9 cellular contexts compared by ENCODE assay signal in genomic region chr12:91877022-91877421, GRCh38.
DNase-seq lines count a peak whose midpoint lies in the region; ATAC-seq lines count a peak whose summit lies in the region.
"Had no signal": no experiment of that assay in that cellular context is flagged by ENCODE, and none has a peak within 500 bp of the region (broad histone marks: within the 10 kb centered on the region; RNA-seq: fewer than 3 reads in every experiment).

No MANE protein-coding gene starts in this region.

- peaks cover 15% of the 10 kb centered on the region for H3K9me3 Mint-ChIP-seq in activated naive CD8-positive, alpha-beta T cell treated with anti-CD3 and anti-CD28 coated beads for 36 hours

- peak overlapping the region; percentile 76 for H3K4me3 Mint-ChIP-seq in activated naive CD8-positive, alpha-beta T cell treated with anti-CD3 and anti-CD28 coated beads for 36 hours

- H3K4me1 Mint-ChIP-seq in activated naive CD8-positive, alpha-beta T cell treated with anti-CD3 and anti-CD28 coated beads for 36 hours: peaks cover 53% of the 10 kb centered on the region

- no peak overlapping the region for H3K4me3 ChIP-seq in muscle layer of duodenum (ENCODE audit: low read depth in 1 of 2, low read length in 2 of 2)
- H3K4me3 ChIP-seq: SJCRH30 had no signal

- peaks cover 0 to 5% of the 10 kb centered on the region in 2 donors for H3K4me1 ChIP-seq in muscle layer of duodenum (ENCODE audit: control insufficient read depth in 1 of 2, insufficient read depth in 2 of 2, low read length in 2 of 2)
- H3K4me1 ChIP-seq: SJCRH30 had no signal

- peak overlapping the region; percentile 16 for H3K27ac ChIP-seq in muscle layer of duodenum (ENCODE audit: low read length)
- H3K27ac ChIP-seq: SJCRH30 had no signal

- in situ Hi-C loops in SK-MEL-5 (cut with HindIII; ENCODE audit: low pct_unique_long_range_greater_than_20kb, low sequenced_read_pairs): no loop called here

- no peaks in the 10 kb centered on the region for H3K9me3 ChIP-seq in muscle layer of duodenum (ENCODE audit: control insufficient read depth in 1 of 2, low read length in 2 of 2)
- H3K9me3 ChIP-seq: SJCRH30 had no signal

- no peaks in the 10 kb centered on the region for H3K36me3 ChIP-seq in muscle layer of duodenum (ENCODE audit: control insufficient read depth in 1 of 2, insufficient read depth in 2 of 2, low read length in 2 of 2)
- H3K36me3 ChIP-seq: SJCRH30 had no signal

- peak overlapping the region; percentile 98 for H3K27ac Mint-ChIP-seq in activated naive CD8-positive, alpha-beta T cell treated with anti-CD3 and anti-CD28 coated beads for 36 hours

- H3K36me3 Mint-ChIP-seq in activated naive CD8-positive, alpha-beta T cell treated with anti-CD3 and anti-CD28 coated beads for 36 hours: peaks cover 37% of the 10 kb centered on the region

- ATAC-seq in GM18907 (IDR thresholded peaks at IDR 0.05; ENCODE audit: unreplicated experiment) (peak; percentile 94), HG03108 (IDR thresholded peaks at IDR 0.05; ENCODE audit: unreplicated experiment) (peak; percentile 93)

- H3K27me3 ChIP-seq in muscle layer of duodenum (ENCODE audit: low read depth, low read length): no peaks in the 10 kb centered on the region
- H3K27me3 ChIP-seq: SJCRH30 had no signal

- no peaks in the 10 kb centered on the region for H3K27me3 Mint-ChIP-seq in activated naive CD8-positive, alpha-beta T cell treated with anti-CD3 and anti-CD28 coated beads for 36 hours

- DNase-seq in SK-MEL-5 (ENCODE audit: low read depth, low spot score) (peak; percentile 59), NCI-H226 (no peak), NCI-H1436 (lab: John Stamatoyannopoulos, UW) (no peak)
- peak; percentile 76 for DNase-seq in activated naive CD8-positive, alpha-beta T cell treated with anti-CD3 and anti-CD28 coated beads for 36 hours
- DNase-seq in stimulated activated naive CD4-positive, alpha-beta T cell treated with Interleukin-2 at 50 U/mL for 16 hours (lab: John Stamatoyannopoulos, UW): peak; percentile 76

Comparison
In these comparisons a context has a peak if more than half of its experiments do, and no peak if none do; other contexts are left out.
1. DNase-seq: peak in SK-MEL-5 (single experiment), activated naive CD8-positive, alpha-beta T cell treated with anti-CD3 and anti-CD28 coated beads for 36 hours (single experiment) and stimulated activated naive CD4-positive, alpha-beta T cell treated with Interleukin-2 at 50 U/mL for 16 hours (single experiment); none in NCI-H226 (single experiment) and NCI-H1436 (single experiment).